ENCODE assay signal across 9 cellular contexts in genomic region chr9:37104183-37104889, GRCh38. TPM values are rescaled to one million over a fixed set of nuclear protein-coding genes. Genes with fewer than 3 reads are reported as not detected.
A peak's percentile ranks its signal among the peaks of the same experiment; 100 is the strongest.
DNase-seq lines count a peak whose midpoint lies in the region; ATAC-seq, FAIRE-seq and TF ChIP-seq lines count a peak whose summit lies in the region.
"Had no signal": no experiment of that assay in that cellular context is flagged by ENCODE, and none has a peak within 500 bp of the region (broad histone marks: within the 10 kb centered on the region; RNA-seq: fewer than 3 reads in every experiment).

No MANE protein-coding gene starts in this region.

- H3K9me3 ChIP-seq in RWPE2 (ENCODE audit: severe bottlenecking): no peaks in the 10 kb centered on the region
- H3K9me3 ChIP-seq in heart right ventricle: peaks cover 0 to 9% (median 0%) of the 10 kb centered on the region in 11 donors
- H3K9me3 ChIP-seq in kidney (ENCODE audit: control insufficient read depth in 1 of 2, low read length in 2 of 2): no peaks in the 10 kb centered on the region

- no peak overlapping the region for H3K27ac Mint-ChIP-seq in activated T-helper 2 cell treated with anti-CD3 and anti-CD28 coated beads, Interferon-gamma antibody, Interleukin-2, Interleukin-4, amounts not matched to agents 10 μg/mL and 5 μg/mL and 100 μg/mL, durations not matched to agents 14 hours and 24 hours and 36 hours
- H3K27ac Mint-ChIP-seq in nephron progenitor cell: no peak overlapping the region
- H3K27ac Mint-ChIP-seq: naive thymus-derived CD8-positive, alpha-beta T cell had no signal

- H3K4me1 ChIP-seq in ACC112 (ENCODE audit: control insufficient read depth, insufficient read depth, low read length, unreplicated experiment): peaks cover 8% of the 10 kb centered on the region
- H3K4me1 ChIP-seq in RWPE2 (ENCODE audit: insufficient read depth, poor library complexity, severe bottlenecking): no peaks in the 10 kb centered on the region
- no peaks in the 10 kb centered on the region for H3K4me1 ChIP-seq in heart right ventricle
- H3K4me1 ChIP-seq in kidney (ENCODE audit: control insufficient read depth in 1 of 2, insufficient read depth in 1 of 2, low read depth in 1 of 2, low read length in 2 of 2): no peaks in the 10 kb centered on the region

- no peak overlapping the region for H3K9ac ChIP-seq in kidney (ENCODE audit: low read length in 2 of 2)

- H3K36me3 ChIP-seq in ACC112 (ENCODE audit: insufficient read depth, low read length) (no peaks in the 10 kb centered on the region), RWPE2 (ENCODE audit: low read depth) (no peaks in the 10 kb centered on the region), heart right ventricle (no peaks in the 10 kb centered on the region), kidney (ENCODE audit: control insufficient read depth in 1 of 2, insufficient read depth in 2 of 2, low read length in 2 of 2) (no peaks in the 10 kb centered on the region)

- no peaks in the 10 kb centered on the region for H3K9me3 Mint-ChIP-seq in activated T-helper 2 cell treated with anti-CD3 and anti-CD28 coated beads, Interferon-gamma antibody, Interleukin-2, Interleukin-4, amounts not matched to agents 10 μg/mL and 5 μg/mL and 100 μg/mL, durations not matched to agents 14 hours and 24 hours and 36 hours
- peaks cover 12% of the 10 kb centered on the region for H3K9me3 Mint-ChIP-seq in nephron progenitor cell

- peaks cover 14% of the 10 kb centered on the region for H3K4me1 Mint-ChIP-seq in activated T-helper 2 cell treated with anti-CD3 and anti-CD28 coated beads, Interferon-gamma antibody, Interleukin-2, Interleukin-4, amounts not matched to agents 10 μg/mL and 5 μg/mL and 100 μg/mL, durations not matched to agents 14 hours and 24 hours and 36 hours (ENCODE audit: low read depth)
- H3K4me1 Mint-ChIP-seq in nephron progenitor cell: no peaks in the 10 kb centered on the region

- H3K27ac ChIP-seq in ACC112 (ENCODE audit: low read depth, low read length) (peak overlapping the region; percentile 25; the same call in 1 of the 2 replicates), RWPE2 (ENCODE audit: poor library complexity, severe bottlenecking) (no peak overlapping the region), heart right ventricle (no peak overlapping the region), kidney (ENCODE audit: low read depth in 2 of 2, low read length in 2 of 2) (no peak overlapping the region)

- no peak for TF ChIP-seq CTCF in RWPE2 (IDR thresholded peaks at IDR 0.05; ENCODE audit: poor library complexity, severe bottlenecking)
- TF ChIP-seq CTCF in fibroblast of pulmonary artery (IDR thresholded peaks at IDR 0.05; ENCODE audit: low read length, missing control alignments): no peak
- TF ChIP-seq CTCF in nephron progenitor cell (IDR thresholded peaks at IDR 0.05): no peak
- no peak for TF ChIP-seq CTCF in heart right ventricle (IDR thresholded peaks at IDR 0.05)
- no peak for TF ChIP-seq CTCF in kidney (IDR thresholded peaks at IDR 0.05; ENCODE audit: borderline replicate concordance, extremely low read depth, insufficient read depth)

- ATAC-seq in GM19395 (IDR thresholded peaks at IDR 0.05; ENCODE audit: unreplicated experiment): peak; percentile 70
- peak; percentile 92 for ATAC-seq in RWPE2 (ENCODE audit: low read depth)
- ATAC-seq in heart right ventricle: no peak
- ATAC-seq: naive thymus-derived CD8-positive, alpha-beta T cell had no signal

- intact Hi-C loops in activated T-helper 2 cell treated with anti-CD3 and anti-CD28 coated beads, Interferon-gamma antibody, Interleukin-2, Interleukin-4, amounts not matched to agents 10 μg/mL and 5 μg/mL and 100 μg/mL, durations not matched to agents 14 hours and 24 hours and 36 hours (cut with micrococcal nuclease): no loop called here
- intact Hi-C loops in heart right ventricle (cut with DNase I): no loop called here
- intact Hi-C loops in kidney (cut with DNase I): no loop called here

- no peaks in the 10 kb centered on the region for H3K27me3 Mint-ChIP-seq in activated T-helper 2 cell treated with anti-CD3 and anti-CD28 coated beads, Interferon-gamma antibody, Interleukin-2, Interleukin-4, amounts not matched to agents 10 μg/mL and 5 μg/mL and 100 μg/mL, durations not matched to agents 14 hours and 24 hours and 36 hours (ENCODE audit: low read depth)
- H3K27me3 Mint-ChIP-seq in nephron progenitor cell (ENCODE audit: low read depth, poor library complexity): peaks cover 32% of the 10 kb centered on the region

- DNase-seq in RWPE2 (ENCODE audit: low spot score): no peak
- DNase-seq in fibroblast of pulmonary artery (ENCODE audit: low read depth): peak; percentile 77
- no peak for DNase-seq in activated T-helper 2 cell treated with anti-CD3 and anti-CD28 coated beads, Interferon-gamma antibody, Interleukin-2, Interleukin-4, amounts not matched to agents 10 μg/mL and 5 μg/mL and 100 μg/mL, durations not matched to agents 14 hours and 24 hours and 36 hours (ENCODE audit: low spot score)
- DNase-seq in nephron progenitor cell: no peak
- DNase-seq in heart right ventricle: no peak
- DNase-seq in kidney: no peak
- DNase-seq: naive thymus-derived CD8-positive, alpha-beta T cell had no signal

- H2AFZ ChIP-seq in ACC112 (ENCODE audit: low read length, unreplicated experiment): peak overlapping the region; percentile 82

- no peak overlapping the region for H3K4me3 Mint-ChIP-seq in activated T-helper 2 cell treated with anti-CD3 and anti-CD28 coated beads, Interferon-gamma antibody, Interleukin-2, Interleukin-4, amounts not matched to agents 10 μg/mL and 5 μg/mL and 100 μg/mL, durations not matched to agents 14 hours and 24 hours and 36 hours (ENCODE audit: low read depth)
- no peak overlapping the region for H3K4me3 Mint-ChIP-seq in nephron progenitor cell
- H3K4me3 Mint-ChIP-seq: naive thymus-derived CD8-positive, alpha-beta T cell had no signal

- H3K4me3 ChIP-seq in ACC112 (ENCODE audit: low read depth, low read length) (no peak overlapping the region), RWPE2 (ENCODE audit: severe bottlenecking) (no peak overlapping the region), fibroblast of pulmonary artery (replicated peaks; ENCODE audit: low read depth, low read length) (no peak overlapping the region), heart right ventricle (no peak overlapping the region), kidney (ENCODE audit: low read length in 2 of 2) (no peak overlapping the region)

- no peaks in the 10 kb centered on the region for H3K79me2 ChIP-seq in ACC112 (ENCODE audit: control insufficient read depth, insufficient read depth, low read length, unreplicated experiment)

- H3K27me3 ChIP-seq in ACC112 (ENCODE audit: insufficient read depth, low read length): no peaks in the 10 kb centered on the region
- H3K27me3 ChIP-seq in RWPE2 (ENCODE audit: insufficient read depth, poor library complexity, severe bottlenecking): no peaks in the 10 kb centered on the region
- H3K27me3 ChIP-seq in heart right ventricle: peaks cover 0 to 39% (median 8%) of the 10 kb centered on the region in 7 donors

- peaks cover 3% of the 10 kb centered on the region for H3K36me3 Mint-ChIP-seq in activated T-helper 2 cell treated with anti-CD3 and anti-CD28 coated beads, Interferon-gamma antibody, Interleukin-2, Interleukin-4, amounts not matched to agents 10 μg/mL and 5 μg/mL and 100 μg/mL, durations not matched to agents 14 hours and 24 hours and 36 hours (ENCODE audit: low read depth)
- H3K36me3 Mint-ChIP-seq in nephron progenitor cell (ENCODE audit: low read depth): no peaks in the 10 kb centered on the region

- no peak for FAIRE-seq in kidney (lab: Jason Lieb, UNC)

RNA-seq across cellular contexts. Expression of gene ZCCHC7, which starts 16.0 kb away (rescaled TPM):
- 22.1 and 26.1 TPM in 2 replicates for total RNA-seq in activated T-helper 2 cell treated with anti-CD3 and anti-CD28 coated beads, Interferon-gamma antibody, Interleukin-2, Interleukin-4, amounts not matched to agents 10 μg/mL and 5 μg/mL and 100 μg/mL, durations not matched to agents 14 hours and 24 hours and 36 hours
- 10 to 100 TPM in 5 of 10 donors, 1 to 10 TPM in 5; 7.8 to 11.9 (median 9.8) TPM for total RNA-seq in heart right ventricle
- 1 to 10 TPM; 4.3 to 7.2 TPM for polyA plus RNA-seq in heart right ventricle
- 22.3 TPM for total RNA-seq in kidney
- polyA plus RNA-seq in kidney (ENCODE audit: insufficient read depth, low read depth, low replicate concordance): 7.2 TPM

Comparison
In these comparisons a context has a peak if more than half of its experiments do, and no peak if none do; other contexts are left out.
1. ATAC-seq: peak in GM19395 (single experiment) and RWPE2 (single experiment); none in heart right ventricle (0 of 8).